12 cellular contexts compared by ENCODE assay signal in the genomic region with DNA sequence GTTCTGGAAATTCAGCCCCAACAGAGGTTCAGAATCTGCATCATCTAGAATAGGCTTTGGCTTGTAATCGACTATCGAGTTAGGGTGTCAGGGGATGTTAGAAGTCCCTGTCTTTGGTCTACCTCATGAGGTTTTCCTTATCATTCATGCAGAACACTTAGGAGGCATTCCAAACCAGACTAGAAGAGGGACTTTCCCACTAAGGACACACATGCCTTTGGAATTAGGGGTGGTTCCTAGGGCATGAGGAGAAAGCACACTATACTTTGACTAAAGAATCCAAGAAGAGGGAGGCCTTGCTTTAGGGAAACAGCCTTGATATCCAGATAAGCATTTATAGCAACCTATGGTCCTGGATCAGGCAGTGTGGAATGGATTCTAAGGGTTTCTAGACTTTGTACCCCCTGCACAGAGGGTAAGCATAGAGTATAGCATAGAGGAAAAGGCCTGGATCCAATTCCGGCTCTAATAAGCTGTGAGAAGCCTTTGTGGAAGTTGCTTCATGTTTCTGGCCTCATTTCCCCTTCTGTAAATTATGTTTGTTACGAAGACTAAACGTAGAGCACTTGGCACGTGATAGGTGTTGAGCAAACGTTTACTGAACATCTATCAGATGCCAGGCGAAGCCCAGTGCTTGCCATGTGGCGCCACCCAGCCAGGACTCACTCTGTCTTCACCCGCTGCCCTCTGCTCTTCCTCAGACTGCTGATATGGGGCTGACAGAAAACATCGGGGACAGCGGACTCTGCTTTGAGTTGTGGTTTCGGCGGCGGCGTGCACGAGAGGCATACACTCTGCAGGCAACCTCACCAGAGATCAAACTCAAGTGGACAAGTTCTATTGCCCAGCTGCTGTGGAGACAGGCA. TPM values are rescaled to one million over a fixed set of nuclear protein-coding genes. Genes with fewer than 3 reads are reported as not detected.
DNase-seq lines count a peak whose midpoint lies in the region; ATAC-seq and TF ChIP-seq lines count a peak whose summit lies in the region.
"Had no signal": no experiment of that assay in that cellular context is flagged by ENCODE, and none has a peak within 500 bp of the region (broad histone marks: within the 10 kb centered on the region; RNA-seq: fewer than 3 reads in every experiment).

No MANE protein-coding gene starts in this region.

- no peak for ATAC-seq in GM19397 (IDR thresholded peaks at IDR 0.05; ENCODE audit: unreplicated experiment)

- H3K27me3 ChIP-seq in mesenchymal stem cell (ENCODE audit: control insufficient read depth in 1 of 2, insufficient read depth in 1 of 2, low read length in 2 of 2): no peaks in the 10 kb centered on the region

- no peak overlapping the region for H2BK5ac ChIP-seq in mesenchymal stem cell (ENCODE audit: low read depth, low read length, poor library complexity, severe bottlenecking)

- no peaks in the 10 kb centered on the region for H3K9me3 Mint-ChIP-seq in endothelial cell (ENCODE audit: unreplicated experiment)
- H3K9me3 Mint-ChIP-seq: activated T-helper 2 cell treated with anti-CD3 and anti-CD28 coated beads, Interferon-gamma antibody, Interleukin-2, Interleukin-4, amounts not matched to agents 10 μg/mL and 5 μg/mL and 100 μg/mL, durations not matched to agents 14 hours and 24 hours and 36 hours had no signal

- peaks cover 23% of the 10 kb centered on the region for H3K36me3 Mint-ChIP-seq in endothelial cell (ENCODE audit: low read depth, unreplicated experiment)

- no peak overlapping the region for H3K18ac ChIP-seq in mesenchymal stem cell (ENCODE audit: low read depth in 1 of 2, low read length in 2 of 2)

- 94% methylated on average over 17 of the region's 17 CpGs for WGBS in mesenchymal stem cell

- H3K4me1 Mint-ChIP-seq in endothelial cell (ENCODE audit: unreplicated experiment): peaks cover 19% of the 10 kb centered on the region

- no peak overlapping the region for H3K4me3 Mint-ChIP-seq in endothelial cell (ENCODE audit: unreplicated experiment)

- H3K79me1 ChIP-seq in mesenchymal stem cell (replicated peaks; ENCODE audit: low read length, poor library complexity, severe bottlenecking): peaks cover 30% of the 10 kb centered on the region

- H2AFZ ChIP-seq in mesenchymal stem cell (ENCODE audit: low read depth, low read length): no peak overlapping the region

- H3K23ac ChIP-seq in mesenchymal stem cell (ENCODE audit: low read length in 2 of 2): no peak overlapping the region

- no peaks in the 10 kb centered on the region for H3K9me3 ChIP-seq in mesenchymal stem cell (ENCODE audit: control insufficient read depth, low read length)

- in situ Hi-C loops in GM13977 (cut with MboI; ENCODE audit: low pct_unique_long_range_greater_than_20kb, low sequenced_read_pairs, unreplicated experiment): no loop called here

- no peak overlapping the region for H3K14ac ChIP-seq in mesenchymal stem cell (ENCODE audit: low read length in 2 of 2)

- peak overlapping the region in 1 of 2 experiments; percentile 20 for H3K4me3 ChIP-seq in mesenchymal stem cell (ENCODE audit: insufficient read depth in 1 of 2, low read depth in 1 of 2, low read length in 2 of 2)

- no peak overlapping the region for H4K91ac ChIP-seq in mesenchymal stem cell (ENCODE audit: low read length)

- peak overlapping the region; percentile 49 for H2AK5ac ChIP-seq in mesenchymal stem cell (ENCODE audit: low read length, severe bottlenecking)

- H3K36me3 ChIP-seq in mesenchymal stem cell (ENCODE audit: control insufficient read depth in 1 of 2, insufficient read depth in 2 of 2, low read depth in 1 of 2, low read length in 2 of 2): peaks cover 83 to 88% of the 10 kb centered on the region in 2 experiments

- peaks cover 27% of the 10 kb centered on the region for H3K27me3 Mint-ChIP-seq in endothelial cell (ENCODE audit: unreplicated experiment)

- TF ChIP-seq CTCF in endothelial cell (IDR thresholded peaks at IDR 0.05; ENCODE audit: unreplicated experiment) (no peak), GM13977 (IDR thresholded peaks at IDR 0.05; ENCODE audit: extremely low read depth, insufficient read depth, missing control alignments) (no peak)

- H3K27ac Mint-ChIP-seq in endothelial cell (ENCODE audit: unreplicated experiment): peak overlapping the region; percentile 84
- H3K27ac Mint-ChIP-seq: activated T-helper 2 cell treated with anti-CD3 and anti-CD28 coated beads, Interferon-gamma antibody, Interleukin-2, Interleukin-4, amounts not matched to agents 10 μg/mL and 5 μg/mL and 100 μg/mL, durations not matched to agents 14 hours and 24 hours and 36 hours had no signal

- peaks cover 22% of the 10 kb centered on the region for H3K4me1 ChIP-seq in mesenchymal stem cell (ENCODE audit: control insufficient read depth, insufficient read depth, low read depth, low read length)

- H3K9ac ChIP-seq in mesenchymal stem cell (ENCODE audit: low read length): peak overlapping the region; percentile 81

- no peak overlapping the region for H4K8ac ChIP-seq in mesenchymal stem cell (ENCODE audit: low read length)

- H3K4ac ChIP-seq in mesenchymal stem cell (ENCODE audit: low read depth in 1 of 2, low read length in 2 of 2): no peak overlapping the region

- no peak overlapping the region for H3K4me2 ChIP-seq in mesenchymal stem cell (ENCODE audit: low read length, poor library complexity, severe bottlenecking)

- H2BK120ac ChIP-seq in mesenchymal stem cell (ENCODE audit: low read depth, low read length): no peak overlapping the region

- H3K27ac ChIP-seq in mesenchymal stem cell (ENCODE audit: low read length, poor library complexity, severe bottlenecking): peak overlapping the region; percentile 81

- H2BK12ac ChIP-seq in mesenchymal stem cell (ENCODE audit: low read length in 2 of 2): no peak overlapping the region

- no peak overlapping the region for H2BK15ac ChIP-seq in mesenchymal stem cell (ENCODE audit: low read depth, poor library complexity, severe bottlenecking)

- DNase-seq in AG08395 (ENCODE audit: low spot score) (peak; percentile 58), MV-4-11 (lab: John Stamatoyannopoulos, UW) (peak; percentile 85), endothelial cell (ENCODE audit: low spot score) (no peak), mesenchymal stem cell (peak; percentile 36), SHP77 (lab: John Stamatoyannopoulos, UW) (no peak), AML-193 (lab: John Stamatoyannopoulos, UW) (no peak), GM13977 (ENCODE audit: low spot score) (no peak)
- DNase-seq: DMS 273 treated with DMSO at 0.1 percent for 48 hours; NCI-H1105; stimulated activated CD8-positive, alpha-beta memory T cell treated with anti-CD3 and anti-CD28 coated beads, Interleukin-4, amount 100 ng/mL, for 48 hours had no signal

RNA-seq across cellular contexts. Expression of gene ZNF219, which starts 13.2 kb away (rescaled TPM):
- total RNA-seq in endothelial cell (ENCODE audit: unreplicated experiment): 27.0 TPM
- polyA plus RNA-seq in mesenchymal stem cell (2013, experiment 1 of 2): 13.0 TPM
- 11.8 TPM for polyA plus RNA-seq in mesenchymal stem cell (2013, experiment 2 of 2)

RNA-seq across cellular contexts. Expression of gene ARHGEF40, which starts 15.1 kb away (rescaled TPM):
- 12.5 TPM for total RNA-seq in endothelial cell (ENCODE audit: unreplicated experiment)
- 30.1 TPM for polyA plus RNA-seq in mesenchymal stem cell (2013, experiment 1 of 2)
- 27.5 TPM for polyA plus RNA-seq in mesenchymal stem cell (2013, experiment 2 of 2)

RNA-seq across cellular contexts. Expression of gene TMEM253, which starts 15.6 kb away (rescaled TPM):
- 0.90 TPM for total RNA-seq in endothelial cell (ENCODE audit: unreplicated experiment)
- polyA plus RNA-seq in mesenchymal stem cell (2013, experiment 1 of 2): 0.46 TPM
- 0.40 TPM for polyA plus RNA-seq in mesenchymal stem cell (2013, experiment 2 of 2)
- total RNA-seq: activated T-helper 2 cell treated with anti-CD3 and anti-CD28 coated beads, Interferon-gamma antibody, Interleukin-2, Interleukin-4, amounts not matched to agents 10 μg/mL and 5 μg/mL and 100 μg/mL, durations not matched to agents 14 hours and 24 hours and 36 hours had no signal

RNA-seq across cellular contexts. Expression of gene RNASE8, which starts 27.6 kb away (rescaled TPM):
- total RNA-seq in endothelial cell (ENCODE audit: unreplicated experiment): not detected
- polyA plus RNA-seq in mesenchymal stem cell (2013, experiment 1 of 2): not detected
- polyA plus RNA-seq in mesenchymal stem cell (2013, experiment 2 of 2): not detected
- total RNA-seq: activated T-helper 2 cell treated with anti-CD3 and anti-CD28 coated beads, Interferon-gamma antibody, Interleukin-2, Interleukin-4, amounts not matched to agents 10 μg/mL and 5 μg/mL and 100 μg/mL, durations not matched to agents 14 hours and 24 hours and 36 hours had no signal

RNA-seq across cellular contexts. Expression of gene RNASE7, which starts 43.1 kb away (rescaled TPM):
- not detected for total RNA-seq in endothelial cell (ENCODE audit: unreplicated experiment)
- polyA plus RNA-seq in mesenchymal stem cell (2013, experiment 1 of 2): not detected
- polyA plus RNA-seq in mesenchymal stem cell (2013, experiment 2 of 2): not detected
- total RNA-seq: activated T-helper 2 cell treated with anti-CD3 and anti-CD28 coated beads, Interferon-gamma antibody, Interleukin-2, Interleukin-4, amounts not matched to agents 10 μg/mL and 5 μg/mL and 100 μg/mL, durations not matched to agents 14 hours and 24 hours and 36 hours had no signal

Comparison
In these comparisons a context has a peak if more than half of its experiments do, and no peak if none do; other contexts are left out.
1. DNase-seq: peak in AG08395 (single experiment), MV-4-11 (single experiment) and mesenchymal stem cell (single experiment); none in endothelial cell (single experiment), SHP77 (0 of 2), AML-193 (0 of 2) and GM13977 (single experiment).